Comparison of ENCODE assay signal across 8 cellular contexts in the genomic region with DNA sequence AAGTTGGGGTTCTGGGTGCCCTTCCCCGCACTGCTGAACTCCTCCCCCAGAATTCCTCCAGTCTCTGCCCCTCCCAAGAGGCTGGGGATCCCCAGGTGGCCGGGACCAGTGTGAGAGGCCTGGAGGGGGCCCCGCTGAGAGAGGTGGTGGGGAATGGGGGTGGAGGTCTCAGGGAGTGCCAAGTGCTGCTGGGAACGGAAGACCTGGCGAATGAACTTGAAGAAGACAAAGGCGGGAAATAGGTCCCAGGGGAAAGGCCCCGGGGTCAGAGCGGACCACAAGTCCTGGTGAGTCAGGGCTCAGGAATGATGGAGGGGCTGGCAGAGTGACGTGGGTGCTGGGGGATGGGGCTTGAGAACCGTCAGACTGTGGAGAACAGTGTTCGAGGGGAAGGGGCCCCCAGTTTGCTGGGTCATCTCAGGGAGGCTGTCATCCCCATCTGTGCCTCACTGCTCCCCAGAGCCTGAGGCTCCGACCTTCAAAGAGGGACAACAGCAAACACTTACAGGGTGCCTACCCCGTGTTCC. TPM values are rescaled to one million over a fixed set of nuclear protein-coding genes. Genes with fewer than 3 reads are reported as not detected.
DNase-seq lines count a peak whose midpoint lies in the region; ATAC-seq lines count a peak whose summit lies in the region.

No MANE protein-coding gene starts in this region.

- H3K36me3 ChIP-seq in rectal smooth muscle tissue (ENCODE audit: control insufficient read depth, insufficient read depth, low read length), result no peaks in the 10 kb centered on the region

- no peak overlapping the region for H3K4me3 ChIP-seq in rectal smooth muscle tissue (ENCODE audit: low read length)

- H3K27ac ChIP-seq in rectal smooth muscle tissue (ENCODE audit: low read depth, low read length), result peak overlapping the region; percentile 23

- peak; percentile 61 for DNase-seq in GM04503 (ENCODE audit: low read depth)
- peak; percentile 93 for DNase-seq in RPMI7951 (ENCODE audit: low read depth)
- DNase-seq in glomerular endothelial cell (ENCODE audit: extremely low read depth, low read depth, low spot score), result peak; percentile 93
- DNase-seq in cortex of kidney (lab: John Stamatoyannopoulos, UW), result no peak
- no peak for DNase-seq in SIG-M5 (lab: John Stamatoyannopoulos, UW)
- DNase-seq in KG1 (lab: John Stamatoyannopoulos, UW), result no peak

- peaks cover 22% of the 10 kb centered on the region for H3K27me3 ChIP-seq in rectal smooth muscle tissue (ENCODE audit: control insufficient read depth, insufficient read depth, low read length)

- H3K4me1 ChIP-seq in rectal smooth muscle tissue (ENCODE audit: control insufficient read depth, insufficient read depth, low read length), result no peaks in the 10 kb centered on the region

- no peak for ATAC-seq in HG02588 (IDR thresholded peaks at IDR 0.05; ENCODE audit: unreplicated experiment)

- H3K9ac ChIP-seq in rectal smooth muscle tissue (ENCODE audit: low read length), result no peak overlapping the region

RNA-seq across cellular contexts. Expression of a gene that starts 15.8 kb away (rescaled TPM):
- total RNA-seq in RPMI7951 (2014; rRNA removed; shearing (Covaris generic)), result 1.1 TPM in 2 replicates
- 316 and 446 TPM in 2 replicates for total RNA-seq in glomerular endothelial cell

RNA-seq across cellular contexts. Expression of a gene that starts 35.5 kb away (rescaled TPM):
- total RNA-seq in RPMI7951 (2014; rRNA removed; shearing (Covaris generic)), result not detected in 2 replicates
- 1.8 and 2.3 TPM in 2 replicates for total RNA-seq in glomerular endothelial cell

RNA-seq across cellular contexts. Expression of a gene that starts 40.3 kb away (rescaled TPM):
- total RNA-seq in RPMI7951 (2014; rRNA removed; shearing (Covaris generic)), result not detected in 2 replicates
- 0.41 TPM in 1 of 2 replicates, not detected in the other for total RNA-seq in glomerular endothelial cell

RNA-seq across cellular contexts. Expression of a gene that starts 57.0 kb away (rescaled TPM):
- not detected in 2 replicates for total RNA-seq in RPMI7951 (2014; rRNA removed; shearing (Covaris generic))
- total RNA-seq in glomerular endothelial cell, result 0.05 and 0.12 TPM in 2 replicates

Comparison
In these comparisons a context has a peak if more than half of its experiments do, and no peak if none do; other contexts are left out.
1. DNase-seq: peak in GM04503 (single experiment), RPMI7951 (single experiment) and glomerular endothelial cell (single experiment); none in cortex of kidney (single experiment), SIG-M5 (single experiment) and KG1 (single experiment).
2. RNA of a gene that starts 15.8 kb away (total RNA-seq): 316 to 446 TPM in glomerular endothelial cell; 1.1 TPM in RPMI7951; every median in the first group is over 100 times any median in the second.